Comparison of ENCODE assay signal across 2 cellular contexts in the genomic region with DNA sequence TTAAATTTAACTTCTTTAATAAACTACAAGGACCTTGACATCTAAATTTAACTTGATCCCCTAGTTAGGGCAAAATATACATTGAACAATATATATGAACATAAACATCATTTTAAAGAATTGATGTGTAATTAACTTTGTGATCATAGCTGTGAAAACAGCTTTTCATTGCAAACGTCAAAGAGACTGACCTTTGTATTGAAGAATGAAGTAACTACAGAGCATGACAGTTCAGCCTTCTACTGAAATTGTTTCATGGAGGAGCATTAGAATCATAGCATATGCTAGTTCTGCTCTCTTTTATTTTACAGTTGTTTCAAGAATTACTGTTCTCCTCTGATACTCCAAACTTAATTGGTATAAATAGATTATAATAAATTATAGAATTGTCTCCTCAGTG.
TF ChIP-seq lines count a peak whose summit lies in the region.

No MANE protein-coding gene starts in this region.

TF ChIP-seq in liver, 16 proteins besides CTCF, POLR2A, EP300 and RAD21 (continued from another document):
- TF ChIP-seq FOXA2 (IDR thresholded peaks at IDR 0.05) = no peak
- TF ChIP-seq, protein P1, sequence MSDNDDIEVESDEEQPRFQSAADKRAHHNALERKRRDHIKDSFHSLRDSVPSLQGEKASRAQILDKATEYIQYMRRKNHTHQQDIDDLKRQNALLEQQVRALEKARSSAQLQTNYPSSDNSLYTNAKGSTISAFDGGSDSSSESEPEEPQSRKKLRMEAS (IDR thresholded peaks at IDR 0.05) = no peak
- TF ChIP-seq GABPA (IDR thresholded peaks at IDR 0.05 in 1 of 2, conservative IDR thresholded peaks at IDR 0.05 in 1 of 2) = no peak
- TF ChIP-seq YY1 (IDR thresholded peaks at IDR 0.05) = peak; percentile 28
- peak in 1 of 2 donors; percentile 18 for TF ChIP-seq RXRA (IDR thresholded peaks at IDR 0.05)
- TF ChIP-seq, protein P2, sequence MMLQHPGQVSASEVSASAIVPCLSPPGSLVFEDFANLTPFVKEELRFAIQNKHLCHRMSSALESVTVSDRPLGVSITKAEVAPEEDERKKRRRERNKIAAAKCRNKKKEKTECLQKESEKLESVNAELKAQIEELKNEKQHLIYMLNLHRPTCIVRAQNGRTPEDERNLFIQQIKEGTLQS (IDR thresholded peaks at IDR 0.05) = no peak
- TF ChIP-seq HNF4G (IDR thresholded peaks at IDR 0.05) = peak; percentile 44
- TF ChIP-seq HNF4A (conservative IDR thresholded peaks at IDR 0.05) = peak; percentile 77 to 81
- TF ChIP-seq JUND (IDR thresholded peaks at IDR 0.05) = no peak
- TF ChIP-seq SP1 (IDR thresholded peaks at IDR 0.05) = peak; percentile 26

TF ChIP-seq in HepG2, 621 proteins besides CTCF, POLR2A, EP300 and RAD21 (continued from another document):
- no peak for TF ChIP-seq ZFAT (CRISPR knock-in tag; conservative IDR thresholded peaks at IDR 0.05)
- TF ChIP-seq RFX5 (IDR thresholded peaks at IDR 0.05; ENCODE audit: low read depth, low read length) = no peak
